Comparison of ENCODE assay signal across 13 cellular contexts in genomic region chr4:122997463-122998101, GRCh38.
DNase-seq lines count a peak whose midpoint lies in the region; ATAC-seq, FAIRE-seq and TF ChIP-seq lines count a peak whose summit lies in the region.
"Had no signal": no experiment of that assay in that cellular context is flagged by ENCODE, and none has a peak within 500 bp of the region (broad histone marks: within the 10 kb centered on the region; RNA-seq: fewer than 3 reads in every experiment).

No MANE protein-coding gene starts in this region.

- 78% methylated on average over 2 of the region's 2 CpGs for WGBS in K562 (ENCODE audit: insufficient coverage, low coverage, missing lambda C conversion rate)

- no peak overlapping the region for H3K27ac ChIP-seq in K562 (ENCODE audit: extremely low read depth, low read depth, low read length)
- H3K27ac ChIP-seq: BLaER1 treated with 17β-estradiol and CSF1 and Interleukin-3, amounts not matched to agents 10 nM and 100 nM; cardiac muscle cell; SJSA1 had no signal

- no peak overlapping the region for H3K9ac ChIP-seq in K562 (ENCODE audit: insufficient read depth in 1 of 2, low read depth in 2 of 2, low read length in 2 of 2)
- H3K9ac ChIP-seq: BLaER1 treated with 17β-estradiol and CSF1 and Interleukin-3, amounts not matched to agents 10 nM and 100 nM had no signal

- H3K27me3 ChIP-seq in K562 (ENCODE audit: control insufficient read depth in 2 of 2, insufficient read depth in 2 of 2, low read length in 2 of 2), result no peaks in the 10 kb centered on the region
- H3K27me3 ChIP-seq: BLaER1 treated with 17β-estradiol and CSF1 and Interleukin-3, amounts not matched to agents 10 nM and 100 nM; cardiac muscle cell; SJSA1 had no signal

- no TSS peak for BruUV-seq in K562 (replicated peaks; lab: Mats Ljungman, UMichigan)

- no peaks in the 10 kb centered on the region for H3K9me3 ChIP-seq in K562 (replicated peaks; ENCODE audit: control insufficient read depth, insufficient read depth, low read depth, low read length)
- H3K9me3 ChIP-seq: BLaER1 treated with 17β-estradiol and CSF1 and Interleukin-3, amounts not matched to agents 10 nM and 100 nM; SJSA1 had no signal

- no peaks in the 10 kb centered on the region for H3K9me1 ChIP-seq in K562 (ENCODE audit: control insufficient read depth, insufficient read depth, low read length)

- CTCF ChIA-PET in K562 (lab: Yijun Ruan, JAX; ENCODE audit: low intra/inter-chr PET ratio), result no interaction called here
- CTCF ChIA-PET in activated CD4-positive, alpha-beta memory T cell treated with anti-CD3 and anti-CD28 coated beads, Interleukin-2, amount 10 ng/mL, durations not matched to agents 7 days and 5 days (lab: Charles Lee), result no interaction called here

- H3K4me2 ChIP-seq in K562 (ENCODE audit: insufficient read depth, low read length), result no peak overlapping the region
- H3K4me2 ChIP-seq: BLaER1 treated with 17β-estradiol and CSF1 and Interleukin-3, amounts not matched to agents 10 nM and 100 nM had no signal

- POLR2A ChIA-PET in K562 (lab: Yijun Ruan, JAX), result no interaction called here
- POLR2A ChIA-PET in activated CD4-positive, alpha-beta memory T cell treated with anti-CD3 and anti-CD28 coated beads, Interleukin-2, amount 10 ng/mL, durations not matched to agents 7 days and 5 days (lab: Charles Lee), result no interaction called here

- H3K36me3 ChIP-seq in K562 (ENCODE audit: control insufficient read depth, insufficient read depth, low read length), result peaks cover 12% of the 10 kb centered on the region; the same call in 2 of the 3 replicates
- H3K36me3 ChIP-seq: cardiac muscle cell, SJSA1 had no signal

- H3K36me3 Mint-ChIP-seq in activated CD4-positive, alpha-beta memory T cell treated with anti-CD3 and anti-CD28 coated beads, Interleukin-2, amount 10 ng/mL, durations not matched to agents 7 days and 5 days (ENCODE audit: low read depth), result peaks cover 16% of the 10 kb centered on the region

- ATAC-seq in GM18505 (IDR thresholded peaks at IDR 0.05; ENCODE audit: unreplicated experiment), result peak; percentile 70
- ATAC-seq in GM19463 (IDR thresholded peaks at IDR 0.05; ENCODE audit: unreplicated experiment), result peak; percentile 85
- peak; percentile 79 for ATAC-seq in HG03066 (IDR thresholded peaks at IDR 0.05; ENCODE audit: low read depth, unreplicated experiment)
- no peak for ATAC-seq in K562
- ATAC-seq in omental fat pad (ENCODE audit: low FRiP score), result no peak

- no peak for FAIRE-seq in K562 (lab: Jason Lieb, UNC)

- no peaks in the 10 kb centered on the region for H3K27me3 Mint-ChIP-seq in activated CD4-positive, alpha-beta memory T cell treated with anti-CD3 and anti-CD28 coated beads, Interleukin-2, amount 10 ng/mL, durations not matched to agents 7 days and 5 days

- DNase-seq in K562 (ENCODE audit: extremely low read depth in 1 of 4, low spot score in 3 of 4), result no peak
- no peak for DNase-seq in NCI-H774 (lab: John Stamatoyannopoulos, UW)
- no peak for DNase-seq in omental fat pad (ENCODE audit: low spot score)
- no peak for DNase-seq in NCI-H1092 (lab: John Stamatoyannopoulos, UW)
- no peak for DNase-seq in activated CD4-positive, alpha-beta memory T cell treated with anti-CD3 and anti-CD28 coated beads, Interleukin-2, amount 10 ng/mL, durations not matched to agents 7 days and 5 days
- DNase-seq: activated CD4-positive, CD25-positive, alpha-beta regulatory T cell treated with anti-CD3 and anti-CD28 coated beads, Interleukin-2, amount 50 U/mL, for 72 hours; EL had no signal

- no peak overlapping the region for H3K4me3 Mint-ChIP-seq in activated CD4-positive, alpha-beta memory T cell treated with anti-CD3 and anti-CD28 coated beads, Interleukin-2, amount 10 ng/mL, durations not matched to agents 7 days and 5 days

- H2AFZ ChIP-seq in K562 (ENCODE audit: low read depth, low read length), result no peak overlapping the region

- no peak overlapping the region for H3K27ac Mint-ChIP-seq in activated CD4-positive, alpha-beta memory T cell treated with anti-CD3 and anti-CD28 coated beads, Interleukin-2, amount 10 ng/mL, durations not matched to agents 7 days and 5 days

- TF ChIP-seq RAD21 in K562 (CRISPR knock-in tag; conservative IDR thresholded peaks at IDR 0.05 in 1 of 2, IDR thresholded peaks at IDR 0.05 in 1 of 2), result no peak

- peaks cover 11% of the 10 kb centered on the region for H3K4me1 Mint-ChIP-seq in activated CD4-positive, alpha-beta memory T cell treated with anti-CD3 and anti-CD28 coated beads, Interleukin-2, amount 10 ng/mL, durations not matched to agents 7 days and 5 days

- 0 out of 3 replicates have a peak, but pooled peaks cover 7% of the 10 kb centered on the region for H3K79me2 ChIP-seq in K562 (ENCODE audit: control insufficient read depth, insufficient read depth, low read length)

- no peak for TF ChIP-seq CTCF in K562 (IDR thresholded peaks at IDR 0.05 in 2 of 3, conservative IDR thresholded peaks at IDR 0.05 in 1 of 3; ENCODE audit: insufficient read depth in 2 of 3, low read depth in 1 of 3, low read length in 3 of 3)
- no peak for TF ChIP-seq CTCF in omental fat pad (IDR thresholded peaks at IDR 0.05)

- no peak overlapping the region for H3K4me3 ChIP-seq in K562
- H3K4me3 ChIP-seq: BLaER1 treated with 17β-estradiol and CSF1 and Interleukin-3, amounts not matched to agents 10 nM and 100 nM; cardiac muscle cell; SJSA1 had no signal

- no peak for TF ChIP-seq EP300 in K562 (IDR thresholded peaks at IDR 0.05; ENCODE audit: low read length)

- TF ChIP-seq POLR2A in GM18505 (IDR thresholded peaks at IDR 0.05; ENCODE audit: borderline replicate concordance, extremely low read depth, insufficient read depth, insufficient read length), result no peak
- no peak for TF ChIP-seq POLR2A in K562 (conservative IDR thresholded peaks at IDR 0.05)

- no peaks in the 10 kb centered on the region for H3K9me3 Mint-ChIP-seq in activated CD4-positive, alpha-beta memory T cell treated with anti-CD3 and anti-CD28 coated beads, Interleukin-2, amount 10 ng/mL, durations not matched to agents 7 days and 5 days

- in situ Hi-C loops in K562 (cut with MboI), result no loop called here

- intact Hi-C loops in K562 (cut with micrococcal nuclease), result no loop called here

- H3K4me1 ChIP-seq in K562 (replicated peaks in 1 of 2; ENCODE audit: control insufficient read depth in 2 of 2, insufficient read depth in 2 of 2, low read length in 2 of 2), result no peaks in the 10 kb centered on the region
- H3K4me1 ChIP-seq: BLaER1 treated with 17β-estradiol and CSF1 and Interleukin-3, amounts not matched to agents 10 nM and 100 nM; SJSA1 had no signal

- no peaks in the 10 kb centered on the region for H4K20me1 ChIP-seq in K562 (replicated peaks; ENCODE audit: control insufficient read depth, insufficient read depth, low read length)
- H4K20me1 ChIP-seq: BLaER1 treated with 17β-estradiol and CSF1 and Interleukin-3, amounts not matched to agents 10 nM and 100 nM had no signal

TF ChIP-seq in K562, 482 proteins besides CTCF, POLR2A, EP300 and RAD21 (continues in another document):
- TF ChIP-seq MAFK (IDR thresholded peaks at IDR 0.05; ENCODE audit: low read length) (peak; percentile 58; the same call in 1 of the 2 replicates), SP2 (IDR thresholded peaks at IDR 0.05; ENCODE audit: extremely low read depth, low read depth, low read length, poor library complexity, severe bottlenecking) (no peak), PHB2 (IDR thresholded peaks at IDR 0.05; ENCODE audit: low read depth) (no peak), ZNF121 (CRISPR knock-in tag; conservative IDR thresholded peaks at IDR 0.05) (no peak), ZNF197 (CRISPR knock-in tag; IDR thresholded peaks at IDR 0.05; ENCODE audit: low read depth) (no peak), NFE2 (IDR thresholded peaks at IDR 0.05; ENCODE audit: low read depth) (peak; percentile 72), LCOR (CRISPR knock-in tag; IDR thresholded peaks at IDR 0.05) (no peak), TCF7L2 (IDR thresholded peaks at IDR 0.05; ENCODE audit: low read depth, low read length) (no peak), MAFG (tag; conservative IDR thresholded peaks at IDR 0.05) (peak; percentile 79), ZNF561 (CRISPR knock-in tag; conservative IDR thresholded peaks at IDR 0.05) (no peak), E4F1 (CRISPR knock-in tag; IDR thresholded peaks at IDR 0.05; ENCODE audit: borderline replicate concordance) (no peak), C11orf30 (IDR thresholded peaks at IDR 0.05; ENCODE audit: low read depth) (peak; percentile 69), ID3 (CRISPR knock-in tag; IDR thresholded peaks at IDR 0.05) (no peak), ID3 (tag; IDR thresholded peaks at IDR 0.05) (no peak), ZNF277 (CRISPR knock-in tag; IDR thresholded peaks at IDR 0.05; ENCODE audit: borderline replicate concordance) (no peak)

Comparison
In these comparisons a context has a peak if more than half of its experiments do, and no peak if none do; other contexts are left out.
1. ATAC-seq: peak in GM18505 (single experiment), GM19463 (single experiment) and HG03066 (single experiment); none in K562 (single experiment) and omental fat pad (single experiment).